10 cellular contexts compared by ENCODE assay signal in the genomic region with DNA sequence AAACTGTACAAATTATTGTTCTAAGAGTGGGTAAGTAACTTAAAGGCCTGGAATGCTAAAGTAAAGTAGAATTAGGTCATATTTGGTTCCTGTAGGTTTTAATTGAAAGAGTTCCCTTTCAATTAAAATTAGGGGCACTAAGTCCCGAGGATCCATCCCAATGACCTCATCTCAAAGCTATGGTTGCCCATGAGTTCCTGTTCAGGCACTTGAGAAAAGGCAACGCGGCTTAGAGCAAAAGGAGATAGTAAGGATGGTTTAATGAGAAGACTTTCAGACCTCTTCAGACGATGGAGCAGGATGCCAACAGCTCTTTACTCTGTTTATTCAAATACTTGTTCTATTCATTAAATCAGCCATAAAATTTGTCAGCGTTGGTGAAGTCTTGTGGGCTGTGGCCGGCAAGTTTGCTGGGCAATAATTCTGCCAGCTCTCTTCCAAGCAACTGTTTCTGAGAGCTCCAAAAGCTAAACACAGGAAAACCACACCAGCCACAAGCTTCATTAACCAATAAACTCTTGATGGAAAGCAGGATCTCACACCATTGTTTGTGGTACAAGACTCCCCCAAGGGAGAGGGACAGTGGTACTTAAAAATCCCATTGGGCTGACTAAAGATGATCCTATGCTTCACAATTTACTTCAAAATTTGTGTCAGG.
DNase-seq lines count a peak whose midpoint lies in the region; ATAC-seq and TF ChIP-seq lines count a peak whose summit lies in the region.
"Had no signal": no experiment of that assay in that cellular context is flagged by ENCODE, and none has a peak within 500 bp of the region (broad histone marks: within the 10 kb centered on the region; RNA-seq: fewer than 3 reads in every experiment).

No MANE protein-coding gene starts in this region.

- H3K36me3 ChIP-seq in mesenchymal stem cell (ENCODE audit: control insufficient read depth in 1 of 2, insufficient read depth in 2 of 2, low read depth in 1 of 2, low read length in 2 of 2), result no peaks in the 10 kb centered on the region

- H2BK12ac ChIP-seq in mesenchymal stem cell (ENCODE audit: low read length in 2 of 2), result no peak overlapping the region

- no peak overlapping the region for H3K14ac ChIP-seq in mesenchymal stem cell (ENCODE audit: low read length in 2 of 2)

- H3K27me3 ChIP-seq in mesenchymal stem cell (ENCODE audit: control insufficient read depth in 1 of 2, insufficient read depth in 1 of 2, low read length in 2 of 2), result peaks cover 0 to 32% of the 10 kb centered on the region in 2 experiments

- no peak overlapping the region for H3K9ac ChIP-seq in mesenchymal stem cell (ENCODE audit: low read length)

- no peak overlapping the region for H3K4ac ChIP-seq in mesenchymal stem cell (ENCODE audit: low read depth in 1 of 2, low read length in 2 of 2)

- H3K4me2 ChIP-seq in mesenchymal stem cell (ENCODE audit: low read length, poor library complexity, severe bottlenecking), result no peak overlapping the region

- no peak overlapping the region for H2AK5ac ChIP-seq in mesenchymal stem cell (ENCODE audit: low read length, severe bottlenecking)

- no peak overlapping the region for H3K23ac ChIP-seq in mesenchymal stem cell (ENCODE audit: low read length in 2 of 2)

- no peak overlapping the region for H2BK15ac ChIP-seq in mesenchymal stem cell (ENCODE audit: low read depth, poor library complexity, severe bottlenecking)

- H4K8ac ChIP-seq in mesenchymal stem cell (ENCODE audit: low read length), result no peak overlapping the region

- peak; percentile 1 for DNase-seq in GM04504 (ENCODE audit: low read depth)
- peak; percentile 1 for DNase-seq in SW480 (ENCODE audit: low spot score)
- DNase-seq in mesenchymal stem cell, result peak; percentile 83
- no peak for DNase-seq in activated CD4-positive, alpha-beta T cell treated with anti-CD3 and anti-CD28 coated beads for 48 hours
- DNase-seq in GM20000 (ENCODE audit: low spot score), result no peak
- DNase-seq in NCI-H526 treated with DMSO at 0.1 percent for 48 hours (lab: John Stamatoyannopoulos, UW), result no peak
- no peak for DNase-seq in COR-L47 (lab: John Stamatoyannopoulos, UW)
- DNase-seq: activated gamma-delta T cell, mucosa of descending colon had no signal

- H3K4me3 ChIP-seq in mesenchymal stem cell (ENCODE audit: insufficient read depth in 1 of 2, low read depth in 1 of 2, low read length in 2 of 2), result no peak overlapping the region
- H3K4me3 ChIP-seq: mucosa of descending colon had no signal

- TF ChIP-seq CTCF in GM20000 (IDR thresholded peaks at IDR 0.05; ENCODE audit: extremely low read depth, missing control alignments), result no peak

- H3K79me1 ChIP-seq in mesenchymal stem cell (replicated peaks; ENCODE audit: low read length, poor library complexity, severe bottlenecking), result no peaks in the 10 kb centered on the region

- no peak overlapping the region for H2BK5ac ChIP-seq in mesenchymal stem cell (ENCODE audit: low read depth, low read length, poor library complexity, severe bottlenecking)

- no peak overlapping the region for H4K91ac ChIP-seq in mesenchymal stem cell (ENCODE audit: low read length)

- H2AFZ ChIP-seq in mesenchymal stem cell (ENCODE audit: low read depth, low read length), result no peak overlapping the region

- peak overlapping the region; percentile 72 for H3K27ac ChIP-seq in mesenchymal stem cell (ENCODE audit: low read length, poor library complexity, severe bottlenecking)

- peaks cover 2% of the 10 kb centered on the region for H3K4me1 ChIP-seq in mesenchymal stem cell (ENCODE audit: control insufficient read depth, insufficient read depth, low read depth, low read length)

- 0% methylated on average over 2 of the region's 6 CpGs for WGBS in mesenchymal stem cell

- H3K18ac ChIP-seq in mesenchymal stem cell (ENCODE audit: low read depth in 1 of 2, low read length in 2 of 2), result no peak overlapping the region

- peaks cover 2% of the 10 kb centered on the region for H3K9me3 ChIP-seq in mesenchymal stem cell (ENCODE audit: control insufficient read depth, low read length)
- H3K9me3 ChIP-seq: mucosa of descending colon had no signal

- H2BK120ac ChIP-seq in mesenchymal stem cell (ENCODE audit: low read depth, low read length), result no peak overlapping the region

- ATAC-seq in HG03457 (IDR thresholded peaks at IDR 0.05; ENCODE audit: unreplicated experiment), result peak; percentile 70
- ATAC-seq: mucosa of descending colon had no signal

Comparison
In these comparisons a context has a peak if more than half of its experiments do, and no peak if none do; other contexts are left out.
1. DNase-seq: peak in GM04504 (single experiment), SW480 (single experiment) and mesenchymal stem cell (single experiment); none in activated CD4-positive, alpha-beta T cell treated with anti-CD3 and anti-CD28 coated beads for 48 hours (single experiment), GM20000 (single experiment), NCI-H526 treated with DMSO at 0.1 percent for 48 hours (single experiment) and COR-L47 (single experiment).